Comparison of ENCODE assay signal across 8 cellular contexts in genomic region chr18:67217551-67218166, GRCh38.
DNase-seq lines count a peak whose midpoint lies in the region; ATAC-seq, FAIRE-seq and TF ChIP-seq lines count a peak whose summit lies in the region.

No MANE protein-coding gene starts in this region.

- peak; percentile 98 for FAIRE-seq in islet of Langerhans (lab: Jason Lieb, UNC)

- peak; percentile 40 for DNase-seq in NCI-H2107 treated with DMSO at 0.1 percent for 48 hours (lab: John Stamatoyannopoulos, UW; ENCODE audit: unreplicated experiment)
- DNase-seq in NCI-H2107 (lab: John Stamatoyannopoulos, UW): no peak
- peak; percentile 41 to 87 (median 50) for DNase-seq in NCI-H1417 (lab: John Stamatoyannopoulos, UW)
- DNase-seq in UCSD-AML1 (lab: John Stamatoyannopoulos, UW; ENCODE audit: unreplicated experiment): peak; percentile 8
- DNase-seq in brain microvascular endothelial cell: peak; percentile 65
- DNase-seq in stimulated activated CD4-positive, alpha-beta T cell treated with anti-CD3 and anti-CD28 coated beads, Interleukin-1b, Interleukin-23, amount 100 ng/mL, for 4 hours (ENCODE audit: low read depth in 2 of 2): peak; percentile 7 to 53

- peak; percentile 64 for TF ChIP-seq CTCF in brain microvascular endothelial cell (IDR thresholded peaks at IDR 0.05; ENCODE audit: low read depth, low read length, missing control alignments)

- no peak overlapping the region for H3K27ac ChIP-seq in brain microvascular endothelial cell

- H3K36me3 ChIP-seq in brain microvascular endothelial cell (replicated peaks): no peaks in the 10 kb centered on the region

- H3K27me3 ChIP-seq in brain microvascular endothelial cell (replicated peaks): no peaks in the 10 kb centered on the region

- peak; percentile 91 for ATAC-seq in HG02678 (IDR thresholded peaks at IDR 0.05; ENCODE audit: unreplicated experiment)

- H3K4me3 ChIP-seq in brain microvascular endothelial cell (ENCODE audit: low read depth, low read length): no peak overlapping the region

- in situ Hi-C loops in brain microvascular endothelial cell (cut with HindIII; ENCODE audit: low pct_ligation_motif_present, low sequenced_read_pairs): no loop called here
